In genomic region chr3:134084230-134084950, GRCh38 we compare ENCODE assay signal across 26 cellular contexts. TPM values are rescaled to one million over a fixed set of nuclear protein-coding genes. Genes with fewer than 3 reads are reported as not detected.
DNase-seq lines count a peak whose midpoint lies in the region; ATAC-seq and TF ChIP-seq lines count a peak whose summit lies in the region.
"Had no signal": no experiment of that assay in that cellular context is flagged by ENCODE, and none has a peak within 500 bp of the region (broad histone marks: within the 10 kb centered on the region; RNA-seq: fewer than 3 reads in every experiment).

No MANE protein-coding gene starts in this region.

- H3K79me2 ChIP-seq in Karpas-422 (ENCODE audit: low read length): no peaks in the 10 kb centered on the region

- no peaks in the 10 kb centered on the region for H4K20me1 ChIP-seq in Karpas-422 (ENCODE audit: insufficient read depth, low read depth, low read length)
- H4K20me1 ChIP-seq: BLaER1 had no signal

- H3K36me3 ChIP-seq in endodermal cell (ENCODE audit: control insufficient read depth, insufficient read depth, low read length): no peaks in the 10 kb centered on the region
- H3K36me3 ChIP-seq in Karpas-422 (ENCODE audit: insufficient read depth, low read length): no peaks in the 10 kb centered on the region
- H3K36me3 ChIP-seq: BLaER1, SJSA1 had no signal

- TF ChIP-seq CTCF in endodermal cell (conservative IDR thresholded peaks at IDR 0.05) (no peak), glutamatergic neuron (IDR thresholded peaks at IDR 0.05; ENCODE audit: partially characterized antibody, unreplicated experiment) (no peak), nephron progenitor cell (IDR thresholded peaks at IDR 0.05) (no peak)

- H3K9me3 ChIP-seq in endodermal cell (ENCODE audit: control insufficient read depth, low read length): peaks cover 18% of the 10 kb centered on the region
- no peaks in the 10 kb centered on the region for H3K9me3 ChIP-seq in Karpas-422 (ENCODE audit: low read length)
- H3K9me3 ChIP-seq: SJSA1 had no signal

- H3K27me3 Mint-ChIP-seq in endodermal cell (ENCODE audit: insufficient read depth): no peaks in the 10 kb centered on the region
- peaks cover 3% of the 10 kb centered on the region for H3K27me3 Mint-ChIP-seq in glutamatergic neuron (ENCODE audit: unreplicated experiment)
- H3K27me3 Mint-ChIP-seq in nephron progenitor cell (ENCODE audit: low read depth, poor library complexity): peaks cover 4% of the 10 kb centered on the region
- peaks cover 6% of the 10 kb centered on the region for H3K27me3 Mint-ChIP-seq in activated naive CD4-positive, alpha-beta T cell treated with anti-CD3 and anti-CD28 coated beads, Interleukin-2, amount 10 ng/mL, durations not matched to agents 7 days and 5 days

- H3K4me3 Mint-ChIP-seq in endodermal cell: no peak overlapping the region
- H3K4me3 Mint-ChIP-seq in glutamatergic neuron (ENCODE audit: unreplicated experiment): no peak overlapping the region
- H3K4me3 Mint-ChIP-seq in nephron progenitor cell: no peak overlapping the region
- no peak overlapping the region for H3K4me3 Mint-ChIP-seq in activated naive CD4-positive, alpha-beta T cell treated with anti-CD3 and anti-CD28 coated beads, Interleukin-2, amount 10 ng/mL, durations not matched to agents 7 days and 5 days
- H3K4me3 Mint-ChIP-seq: CD4-positive, CD25-positive, alpha-beta regulatory T cell had no signal

- H3K9me3 Mint-ChIP-seq in endodermal cell: peaks cover 17% of the 10 kb centered on the region
- H3K9me3 Mint-ChIP-seq in glutamatergic neuron (ENCODE audit: unreplicated experiment): peaks cover 4% of the 10 kb centered on the region
- peaks cover 36% of the 10 kb centered on the region for H3K9me3 Mint-ChIP-seq in nephron progenitor cell
- H3K9me3 Mint-ChIP-seq in activated naive CD4-positive, alpha-beta T cell treated with anti-CD3 and anti-CD28 coated beads, Interleukin-2, amount 10 ng/mL, durations not matched to agents 7 days and 5 days: peaks cover 1% of the 10 kb centered on the region

- H3K9ac ChIP-seq in endodermal cell (ENCODE audit: extremely low read depth, low read length, poor library complexity, severe bottlenecking): no peak overlapping the region
- no peak overlapping the region for H3K9ac ChIP-seq in Karpas-422 (ENCODE audit: low read length)
- H3K9ac ChIP-seq: BLaER1 had no signal

- no peak overlapping the region for H3K27ac ChIP-seq in endodermal cell (ENCODE audit: low read depth, low read length)
- no peak overlapping the region for H3K27ac ChIP-seq in Karpas-422 (ENCODE audit: low read length)
- H3K27ac ChIP-seq: BLaER1, PC-9, SJSA1 had no signal

- no peak for ATAC-seq in GM18517 (IDR thresholded peaks at IDR 0.05; ENCODE audit: unreplicated experiment)
- ATAC-seq: HepG2, K562, Right ventricle myocardium inferior had no signal

- 67 to 80% methylated on average over 2 of the region's 2 CpGs for WGBS in endodermal cell (ENCODE audit: insufficient coverage in 1 of 2, insufficient read length in 1 of 2), 2 experiments

- H3K36me3 Mint-ChIP-seq in endodermal cell (ENCODE audit: low read depth) (no peaks in the 10 kb centered on the region), glutamatergic neuron (ENCODE audit: unreplicated experiment) (peaks cover 13% of the 10 kb centered on the region), nephron progenitor cell (ENCODE audit: low read depth) (peaks cover 6% of the 10 kb centered on the region)
- no peaks in the 10 kb centered on the region for H3K36me3 Mint-ChIP-seq in activated naive CD4-positive, alpha-beta T cell treated with anti-CD3 and anti-CD28 coated beads, Interleukin-2, amount 10 ng/mL, durations not matched to agents 7 days and 5 days
- H3K36me3 Mint-ChIP-seq: CD4-positive, CD25-positive, alpha-beta regulatory T cell had no signal

- no peak overlapping the region for H2AFZ ChIP-seq in Karpas-422 (ENCODE audit: low read length)
- H2AFZ ChIP-seq: PC-9 had no signal

- H3K27ac Mint-ChIP-seq in endodermal cell: no peak overlapping the region
- H3K27ac Mint-ChIP-seq in glutamatergic neuron (ENCODE audit: unreplicated experiment): peak overlapping the region; percentile 8
- H3K27ac Mint-ChIP-seq in nephron progenitor cell: peak overlapping the region; percentile 64
- H3K27ac Mint-ChIP-seq in activated naive CD4-positive, alpha-beta T cell treated with anti-CD3 and anti-CD28 coated beads, Interleukin-2, amount 10 ng/mL, durations not matched to agents 7 days and 5 days: no peak overlapping the region
- H3K27ac Mint-ChIP-seq: CD4-positive, CD25-positive, alpha-beta regulatory T cell had no signal

- H3K4me3 ChIP-seq in endodermal cell (ENCODE audit: low read length): no peak overlapping the region
- no peak overlapping the region for H3K4me3 ChIP-seq in Karpas-422 (ENCODE audit: low read length)
- H3K4me3 ChIP-seq: BLaER1, K562, PC-9, SJSA1 had no signal

- H3K4me1 ChIP-seq in endodermal cell (ENCODE audit: control insufficient read depth, insufficient read depth, low read length) (no peaks in the 10 kb centered on the region), Karpas-422 (ENCODE audit: low read length) (no peaks in the 10 kb centered on the region)
- H3K4me1 ChIP-seq: BLaER1, SJSA1 had no signal

- no peak overlapping the region for H3K4me2 ChIP-seq in Karpas-422 (ENCODE audit: low read depth, low read length, poor library complexity, severe bottlenecking)
- H3K4me2 ChIP-seq: BLaER1, PC-9 had no signal

- DNase-seq in ELF-1 (ENCODE audit: low read depth, low spot score) (peak; percentile 16), endodermal cell (peak; percentile 13), glutamatergic neuron (no peak), nephron progenitor cell (no peak), NCI-H1436 (lab: John Stamatoyannopoulos, UW) (no peak), Karpas-422 (no peak)
- DNase-seq in activated naive CD4-positive, alpha-beta T cell treated with anti-CD3 and anti-CD28 coated beads, Interleukin-2, amount 10 ng/mL, durations not matched to agents 7 days and 5 days: no peak
- DNase-seq: 8988T; ACHN; CD4-positive, CD25-positive, alpha-beta regulatory T cell; DMS153; DND-41; MV-4-11; NCI-H1105; NCI-H146; NCI-H2029 treated with DMSO at 0.1 percent for 48 hours; NCI-H2227 treated with DMSO at 0.1 percent for 48 hours; NCI-H526 treated with DMSO at 0.1 percent for 48 hours had no signal

- CTCF ChIA-PET in activated naive CD4-positive, alpha-beta T cell treated with anti-CD3 and anti-CD28 coated beads, Interleukin-2, amount 10 ng/mL, durations not matched to agents 7 days and 5 days (lab: Charles Lee): no interaction called here

- no peaks in the 10 kb centered on the region for H3K9me2 ChIP-seq in Karpas-422 (replicated peaks; ENCODE audit: insufficient read depth, low read length)

- H3K27me3 ChIP-seq in endodermal cell (ENCODE audit: control insufficient read depth, insufficient read depth, low read length, poor library complexity, severe bottlenecking) (no peaks in the 10 kb centered on the region), Karpas-422 (ENCODE audit: low read length) (no peaks in the 10 kb centered on the region)
- H3K27me3 ChIP-seq: BLaER1, SJSA1 had no signal

- H3K4me1 Mint-ChIP-seq in endodermal cell (no peaks in the 10 kb centered on the region), glutamatergic neuron (ENCODE audit: low read depth, unreplicated experiment) (no peaks in the 10 kb centered on the region), nephron progenitor cell (peaks cover 5% of the 10 kb centered on the region)
- H3K4me1 Mint-ChIP-seq in activated naive CD4-positive, alpha-beta T cell treated with anti-CD3 and anti-CD28 coated beads, Interleukin-2, amount 10 ng/mL, durations not matched to agents 7 days and 5 days: no peaks in the 10 kb centered on the region
- H3K4me1 Mint-ChIP-seq: CD4-positive, CD25-positive, alpha-beta regulatory T cell had no signal

RNA-seq across cellular contexts. Expression of gene SLCO2A1, which starts 54.7 kb away (rescaled TPM):
- total RNA-seq in endodermal cell (100 to 1,000 TPM; 126 to 134 TPM), glutamatergic neuron (ENCODE audit: unreplicated experiment) (not detected)
- polyA plus RNA-seq in endodermal cell (2013, experiment 1 of 2): 10.6 TPM
- 12.8 TPM for polyA plus RNA-seq in endodermal cell (2013, experiment 2 of 2)
- not detected in 2 replicates for total RNA-seq in Karpas-422 (2014; rRNA removed; shearing (Covaris generic); ENCODE audit: low replicate concordance)
- total RNA-seq: CD4-positive, CD25-positive, alpha-beta regulatory T cell; HepG2; NCI-H460 had no signal
- polyA plus RNA-seq: CD4-positive, CD25-positive, alpha-beta regulatory T cell had no signal

Comparison
In these comparisons a context has a peak if more than half of its experiments do, and no peak if none do; other contexts are left out.
1. DNase-seq: peak in ELF-1 (single experiment) and endodermal cell (single experiment); none in glutamatergic neuron (single experiment), nephron progenitor cell (single experiment), activated naive CD4-positive, alpha-beta T cell treated with anti-CD3 and anti-CD28 coated beads, Interleukin-2, amount 10 ng/mL, durations not matched to agents 7 days and 5 days (single experiment), NCI-H1436 (single experiment) and Karpas-422 (single experiment).
2. H3K27ac Mint-ChIP-seq: peak in glutamatergic neuron (single experiment) and nephron progenitor cell (single experiment); none in endodermal cell (single experiment) and activated naive CD4-positive, alpha-beta T cell treated with anti-CD3 and anti-CD28 coated beads, Interleukin-2, amount 10 ng/mL, durations not matched to agents 7 days and 5 days (single experiment).
3. RNA of gene SLCO2A1, which starts 54.7 kb away (total RNA-seq): 126 to 134 TPM in endodermal cell; not detected in glutamatergic neuron (single experiment) and not detected in Karpas-422; every median in the first group is over 100 times any median in the second.